In genomic region chr10:103592186-103593021, GRCh38 we compare ENCODE assay signal across 1 cellular context.
TF ChIP-seq lines count a peak whose summit lies in the region.

No MANE protein-coding gene starts in this region.

TF ChIP-seq in HCT116, 20 proteins besides CTCF, POLR2A, EP300 and RAD21 (continued from another document):
- TF ChIP-seq, protein P1, sequence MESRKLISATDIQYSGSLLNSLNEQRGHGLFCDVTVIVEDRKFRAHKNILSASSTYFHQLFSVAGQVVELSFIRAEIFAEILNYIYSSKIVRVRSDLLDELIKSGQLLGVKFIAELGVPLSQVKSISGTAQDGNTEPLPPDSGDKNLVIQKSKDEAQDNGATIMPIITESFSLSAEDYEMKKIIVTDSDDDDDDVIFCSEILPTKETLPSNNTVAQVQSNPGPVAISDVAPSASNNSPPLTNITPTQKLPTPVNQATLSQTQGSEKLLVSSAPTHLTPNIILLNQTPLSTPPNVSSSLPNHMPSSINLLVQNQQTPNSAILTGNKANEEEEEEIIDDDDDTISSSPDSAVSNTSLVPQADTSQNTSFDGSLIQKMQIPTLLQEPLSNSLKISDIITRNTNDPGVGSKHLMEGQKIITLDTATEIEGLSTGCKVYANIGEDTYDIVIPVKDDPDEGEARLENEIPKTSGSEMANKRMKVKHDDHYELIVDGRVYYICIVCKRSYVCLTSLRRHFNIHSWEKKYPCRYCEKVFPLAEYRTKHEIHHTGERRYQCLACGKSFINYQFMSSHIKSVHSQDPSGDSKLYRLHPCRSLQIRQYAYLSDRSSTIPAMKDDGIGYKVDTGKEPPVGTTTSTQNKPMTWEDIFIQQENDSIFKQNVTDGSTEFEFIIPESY (IDR thresholded peaks at IDR 0.05; ENCODE audit: extremely low read depth, insufficient replicate concordance, low read length): no peak
- TF ChIP-seq, protein P2, sequence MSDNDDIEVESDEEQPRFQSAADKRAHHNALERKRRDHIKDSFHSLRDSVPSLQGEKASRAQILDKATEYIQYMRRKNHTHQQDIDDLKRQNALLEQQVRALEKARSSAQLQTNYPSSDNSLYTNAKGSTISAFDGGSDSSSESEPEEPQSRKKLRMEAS (IDR thresholded peaks at IDR 0.05): no peak
- TF ChIP-seq EGR1 (IDR thresholded peaks at IDR 0.05; ENCODE audit: low read depth): no peak
